Comparison of ENCODE assay signal across 18 cellular contexts in genomic region chr1:164607351-164607750, GRCh38.
"Had no signal": no experiment of that assay in that cellular context is flagged by ENCODE, and none has a peak within 500 bp of the region (broad histone marks: within the 10 kb centered on the region; RNA-seq: fewer than 3 reads in every experiment).

No MANE protein-coding gene starts in this region.

- DNase-seq: esophagus squamous epithelium; foreskin fibroblast; kidney; left cardiac atrium; left ventricle myocardium superior; mesenchymal stem cell; naive thymus-derived CD4-positive, alpha-beta T cell; ovary; right cardiac atrium; small intestine; stimulated activated CD4-positive, alpha-beta T cell treated with anti-CD3 and anti-CD28 coated beads, Interleukin-12 subunit alpha, Interleukin-12 subunit beta, amount 100 ng/mL, for 4 hours; stimulated activated naive CD4-positive, alpha-beta T cell treated with Interleukin-2 at 50 U/mL for 16 hours; upper lobe of left lung had no signal

- H3K4me1 Mint-ChIP-seq: naive thymus-derived CD4-positive, alpha-beta T cell had no signal

- H3K27ac Mint-ChIP-seq: dendritic cell treated with granulocyte-macrophage colony-stimulating factor and Interleukin-4, amounts not matched to agents 40 ng/mL and 50 ng/mL, for 4 days; naive thymus-derived CD4-positive, alpha-beta T cell had no signal

- H3K27me3 ChIP-seq: esophagus squamous epithelium, hepatocyte, ovary, upper lobe of left lung, vagina had no signal

- H3K36me3 ChIP-seq: esophagus squamous epithelium, ovary, upper lobe of left lung, vagina had no signal

- H3K4me3 Mint-ChIP-seq: dendritic cell treated with granulocyte-macrophage colony-stimulating factor and Interleukin-4, amounts not matched to agents 40 ng/mL and 50 ng/mL, for 4 days; naive thymus-derived CD4-positive, alpha-beta T cell; neural crest cell had no signal

- ATAC-seq: left cardiac atrium; left ventricle myocardium superior; naive thymus-derived CD4-positive, alpha-beta T cell; right cardiac atrium had no signal

- H3K36me3 Mint-ChIP-seq: naive thymus-derived CD4-positive, alpha-beta T cell had no signal

- H3K4me3 ChIP-seq: esophagus squamous epithelium, hepatocyte, lung, ovary, upper lobe of left lung, vagina had no signal

- H3K9me3 Mint-ChIP-seq: dendritic cell treated with granulocyte-macrophage colony-stimulating factor and Interleukin-4, amounts not matched to agents 40 ng/mL and 50 ng/mL, for 4 days; neural crest cell had no signal

- H3K9me3 ChIP-seq: esophagus squamous epithelium, ovary, upper lobe of left lung, vagina had no signal

- H3K27ac ChIP-seq: hepatocyte, ovary, upper lobe of left lung, vagina had no signal
